ENCODE assay signal across 13 cellular contexts in the genomic region with DNA sequence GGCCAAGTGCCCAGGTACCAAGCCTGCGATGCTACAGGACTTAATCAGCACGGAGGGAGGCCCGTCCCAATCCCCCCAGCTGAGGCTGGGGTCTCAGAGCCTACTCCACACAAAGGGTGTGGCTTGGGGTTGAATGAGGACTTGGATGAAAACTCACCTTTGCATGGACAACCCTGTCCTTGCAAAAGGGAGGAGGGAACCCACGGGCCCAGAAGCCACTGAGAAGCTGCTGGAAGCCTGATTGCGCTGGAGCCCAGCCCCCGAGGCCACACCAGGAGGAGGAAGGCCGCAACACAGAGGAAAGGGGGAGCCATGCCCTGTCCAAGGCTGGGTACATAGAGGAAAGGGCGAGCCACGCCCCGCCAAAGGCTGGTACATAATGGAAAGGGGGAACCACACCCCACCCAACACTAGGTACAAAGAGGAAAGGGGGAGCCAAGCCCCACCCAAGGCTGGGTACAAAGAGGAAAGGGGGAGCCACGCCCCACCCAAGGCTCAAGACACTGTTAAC.
"Had no signal": no experiment of that assay in that cellular context is flagged by ENCODE, and none has a peak within 500 bp of the region (broad histone marks: within the 10 kb centered on the region; RNA-seq: fewer than 3 reads in every experiment).

No MANE protein-coding gene starts in this region.

- H3K4me3 ChIP-seq: esophagus muscularis mucosa, SK-N-MC, tibial nerve had no signal

- H3K27me3 ChIP-seq: esophagus muscularis mucosa, tibial nerve had no signal

- H3K27me3 Mint-ChIP-seq: activated naive CD8-positive, alpha-beta T cell had no signal

- H3K9me3 Mint-ChIP-seq: activated T-helper 2 cell treated with anti-CD3 and anti-CD28 coated beads, Interferon-gamma antibody, Interleukin-2, Interleukin-4, amounts not matched to agents 10 μg/mL and 5 μg/mL and 100 μg/mL, durations not matched to agents 14 hours and 24 hours and 36 hours; nephron had no signal

- H3K27ac ChIP-seq: esophagus muscularis mucosa, SK-N-MC, tibial nerve, VCaP had no signal

- H3K36me3 Mint-ChIP-seq: activated naive CD8-positive, alpha-beta T cell had no signal

- DNase-seq: activated CD4-positive, alpha-beta T cell treated with anti-CD3 and anti-CD28 coated beads for 4 hours; activated CD8-positive, alpha-beta memory T cell treated with anti-CD3 and anti-CD28 coated beads for 24 hours; anterior cingulate cortex; left cardiac atrium; stimulated activated CD4-positive, alpha-beta T cell treated with anti-CD3 and anti-CD28 coated beads, Interleukin-4, amount 100 ng/mL, for 4 hours had no signal

- FAIRE-seq: bronchial epithelial cell had no signal

- H3K9me3 ChIP-seq: esophagus muscularis mucosa had no signal

- ATAC-seq: left cardiac atrium had no signal

- H3K36me3 ChIP-seq: esophagus muscularis mucosa, tibial nerve had no signal

- H3K4me3 Mint-ChIP-seq: activated naive CD8-positive, alpha-beta T cell; nephron had no signal

- H3K27ac Mint-ChIP-seq: activated naive CD8-positive, alpha-beta T cell; activated T-helper 2 cell treated with anti-CD3 and anti-CD28 coated beads, Interferon-gamma antibody, Interleukin-2, Interleukin-4, amounts not matched to agents 10 μg/mL and 5 μg/mL and 100 μg/mL, durations not matched to agents 14 hours and 24 hours and 36 hours; nephron had no signal
